8 cellular contexts compared by ENCODE assay signal in genomic region chr1:45519774-45520173, GRCh38. TPM values are rescaled to one million over a fixed set of nuclear protein-coding genes. Genes with fewer than 3 reads are reported as not detected.
DNase-seq lines count a peak whose midpoint lies in the region; ATAC-seq and TF ChIP-seq lines count a peak whose summit lies in the region.
"Not testable (repeated sequence)": the region's sequence is repeated elsewhere in the genome, so short reads cannot be mapped to it uniquely, and the experiment has no call there.
"Had no signal": no experiment of that assay in that cellular context is flagged by ENCODE, and none has a peak within 500 bp of the region (broad histone marks: within the 10 kb centered on the region; RNA-seq: fewer than 3 reads in every experiment).

No MANE protein-coding gene starts in this region.

- peak overlapping the region; percentile 96 for H3K4me3 Mint-ChIP-seq in activated CD4-positive, alpha-beta T cell treated with anti-CD3 and anti-CD28 coated beads for 36 hours
- H3K4me3 Mint-ChIP-seq in endothelial cell (ENCODE audit: unreplicated experiment): peak overlapping the region; percentile 85

- not testable (repeated sequence) for H3K4me1 ChIP-seq in ES-I3 (ENCODE audit: insufficient read depth, low read length)
- peaks cover 15% of the 10 kb centered on the region for H3K4me1 ChIP-seq in MM.1S (ENCODE audit: low read length)
- H3K4me1 ChIP-seq in ascending aorta: peaks cover 0 to 13% of the 10 kb centered on the region in 2 donors
- H3K4me1 ChIP-seq in right lobe of liver: peaks cover 0 to 52% (median 26%) of the 10 kb centered on the region in 4 donors

- not testable (repeated sequence) for DNase-seq in MM.1S; activated CD4-positive, alpha-beta T cell treated with anti-CD3 and anti-CD28 coated beads for 36 hours; ascending aorta (ENCODE audit: low spot score in 2 of 2); endothelial cell (ENCODE audit: low spot score); right lobe of liver; retinal pigment epithelial cell (ENCODE audit: low read depth)

- CTCF ChIA-PET in activated CD4-positive, alpha-beta T cell treated with anti-CD3 and anti-CD28 coated beads for 36 hours (lab: Charles Lee): interaction anchor here (1.0 to 2.4 kb wide), 4 partner anchors 19 to 50 kb away, joined by 3 to 12 read pairs (median 11); partner anchors contain the start of gene AKR1A1

- H3K4me1 Mint-ChIP-seq in activated CD4-positive, alpha-beta T cell treated with anti-CD3 and anti-CD28 coated beads for 36 hours: peaks cover 51% of the 10 kb centered on the region
- H3K4me1 Mint-ChIP-seq in endothelial cell (ENCODE audit: unreplicated experiment): peaks cover 16% of the 10 kb centered on the region

- not testable (repeated sequence) for H4K20me1 ChIP-seq in MM.1S (ENCODE audit: insufficient read depth, low read length)

- 11% methylated on average over 15 of the region's 16 CpGs for WGBS in right lobe of liver (ENCODE audit: insufficient coverage, low coverage, low lambda C conversion rate, missing lambda C conversion rate)

- H2AFZ ChIP-seq in MM.1S (ENCODE audit: low read length): not testable (repeated sequence)

- H3K4me2 ChIP-seq in MM.1S (ENCODE audit: low read depth, low read length): peak overlapping the region; percentile 49; the same call in 1 of the 2 replicates

- H3K79me2 ChIP-seq in MM.1S (ENCODE audit: low read length): peaks cover 63% of the 10 kb centered on the region

- H3K36me3 Mint-ChIP-seq in activated CD4-positive, alpha-beta T cell treated with anti-CD3 and anti-CD28 coated beads for 36 hours (ENCODE audit: low read depth): peaks cover 40% of the 10 kb centered on the region
- peaks cover 23% of the 10 kb centered on the region for H3K36me3 Mint-ChIP-seq in endothelial cell (ENCODE audit: low read depth, unreplicated experiment)

- H3K27me3 Mint-ChIP-seq in activated CD4-positive, alpha-beta T cell treated with anti-CD3 and anti-CD28 coated beads for 36 hours; endothelial cell (ENCODE audit: unreplicated experiment): not testable (repeated sequence)

- POLR2A ChIA-PET in activated CD4-positive, alpha-beta T cell treated with anti-CD3 and anti-CD28 coated beads for 36 hours (lab: Charles Lee): interaction anchor here (1.0 to 1.5 kb wide), 2 partner anchors 18 to 49 kb away, joined by 3 to 5 read pairs; no protein-coding TSS in a partner anchor

- H3K9ac ChIP-seq in ES-I3 (ENCODE audit: low read depth, low read length) (peak overlapping the region; percentile 96; the same call in 1 of the 2 replicates), MM.1S (ENCODE audit: low read length) (peak overlapping the region; percentile 1; the same call in 1 of the 2 replicates)

- H3K9me2 ChIP-seq in MM.1S (replicated peaks; ENCODE audit: insufficient read depth, low read length): not testable (repeated sequence)

- intact Hi-C loops in activated CD4-positive, alpha-beta T cell treated with anti-CD3 and anti-CD28 coated beads for 36 hours (cut with DNase I, micrococcal nuclease): loop anchor here (2.0 to 5.0 kb wide), 4 partner anchors 19 to 742 kb away; partner anchors contain the start of genes CCDC163 (in 1 of the 2), GPBP1L1 (in 1 of the 2), MMACHC (in 1 of the 2) and RPS8 (in 1 of the 2)
- intact Hi-C loops in ascending aorta (cut with DNase I): loop anchor here (2.0 kb wide), 3 partner anchors 29 to 167 kb away; partner anchors contain the start of genes GPBP1L1 and TESK2
- intact Hi-C loops in right lobe of liver (cut with DNase I): not testable (repeated sequence)

- H3K36me3 ChIP-seq in ES-I3 (ENCODE audit: insufficient read depth, low read length) (peaks cover 31% of the 10 kb centered on the region), MM.1S (replicated peaks; ENCODE audit: insufficient read depth, low read length) (peaks cover 16% of the 10 kb centered on the region), ascending aorta (peaks cover 24 to 35% of the 10 kb centered on the region in 2 donors), right lobe of liver (peaks cover 0 to 37% (median 19%) of the 10 kb centered on the region in 4 donors)

- H3K27ac Mint-ChIP-seq in activated CD4-positive, alpha-beta T cell treated with anti-CD3 and anti-CD28 coated beads for 36 hours; endothelial cell (ENCODE audit: unreplicated experiment): not testable (repeated sequence)

- not testable (repeated sequence) for H3K27me3 ChIP-seq in MM.1S (replicated peaks; ENCODE audit: insufficient read depth, low read length); ascending aorta; right lobe of liver

- not testable (repeated sequence) for TF ChIP-seq POLR2A in right lobe of liver (IDR thresholded peaks at IDR 0.05)

- H3K9me3 ChIP-seq in ES-I3 (ENCODE audit: control insufficient read depth, insufficient read depth, low read length); MM.1S (replicated peaks; ENCODE audit: insufficient read depth, low read length); ascending aorta; right lobe of liver: not testable (repeated sequence)

- H3K9me3 Mint-ChIP-seq in activated CD4-positive, alpha-beta T cell treated with anti-CD3 and anti-CD28 coated beads for 36 hours (ENCODE audit: low read depth); endothelial cell (ENCODE audit: unreplicated experiment): not testable (repeated sequence)

- ATAC-seq in activated CD4-positive, alpha-beta T cell treated with anti-CD3 and anti-CD28 coated beads for 36 hours; right lobe of liver: not testable (repeated sequence)

- peak overlapping the region; percentile 29 for H3K4me3 ChIP-seq in MM.1S (ENCODE audit: low read length)
- H3K4me3 ChIP-seq in ascending aorta: peak overlapping the region; percentile 9 to 93
- peak overlapping the region; percentile 4 to 95 (median 93) for H3K4me3 ChIP-seq in right lobe of liver
- H3K4me3 ChIP-seq in retinal pigment epithelial cell (ENCODE audit: low read length): peak overlapping the region; percentile 90

- H3K27ac ChIP-seq in MM.1S (ENCODE audit: low read length) (peak overlapping the region; percentile 57; the same call in 1 of the 2 replicates), ascending aorta (peak overlapping the region; percentile 1 to 16), right lobe of liver (peak overlapping the region in 1 of 3 donors; percentile 5)

- TF ChIP-seq CTCF in MM.1S (IDR thresholded peaks at IDR 0.05; ENCODE audit: low read length); ascending aorta (IDR thresholded peaks at IDR 0.05); endothelial cell (IDR thresholded peaks at IDR 0.05; ENCODE audit: unreplicated experiment); right lobe of liver (IDR thresholded peaks at IDR 0.05); retinal pigment epithelial cell (conservative IDR thresholded peaks at IDR 0.05; ENCODE audit: low read depth, low read length): not testable (repeated sequence)

- H3F3A ChIP-seq in MM.1S (ENCODE audit: insufficient read depth, low read length): peaks cover 29% of the 10 kb centered on the region

RNA-seq across cellular contexts. Expression of gene PRDX1, which starts 1.9 kb away (rescaled TPM):
- total RNA-seq in activated CD4-positive, alpha-beta T cell treated with anti-CD3 and anti-CD28 coated beads for 36 hours: 100 to 1,000 TPM; 473 to 580 TPM
- total RNA-seq in ascending aorta (245 TPM), endothelial cell (ENCODE audit: unreplicated experiment) (325 TPM), right lobe of liver (100 to 1,000 TPM; 315 to 672 (median 358) TPM)

RNA-seq across cellular contexts. Expression of gene MMACHC, which starts 19.7 kb away (rescaled TPM):
- total RNA-seq in activated CD4-positive, alpha-beta T cell treated with anti-CD3 and anti-CD28 coated beads for 36 hours: 1 to 10 TPM; 8.1 to 9.6 TPM
- 3.6 TPM for total RNA-seq in ascending aorta
- total RNA-seq in endothelial cell (ENCODE audit: unreplicated experiment): 5.8 TPM
- 10 to 100 TPM in 5 of 6 experiments, 1 to 10 TPM in 1; 7.7 to 38.5 (median 17.3) TPM for total RNA-seq in right lobe of liver

RNA-seq across cellular contexts. Expression of gene CCDC163, which starts 19.9 kb away (rescaled TPM):
- total RNA-seq in activated CD4-positive, alpha-beta T cell treated with anti-CD3 and anti-CD28 coated beads for 36 hours: 1 to 10 TPM; 3.5 to 4.4 TPM
- total RNA-seq in ascending aorta (not detected), endothelial cell (ENCODE audit: unreplicated experiment) (4.8 TPM), right lobe of liver (1 to 10 TPM in 2 of 6 experiments, under 1 TPM in 4; 0.31 to 1.3 (median 0.67) TPM)
- total RNA-seq: vagina had no signal

RNA-seq across cellular contexts. Expression of gene TESK2, which starts 28.8 kb away (rescaled TPM):
- 1 to 10 TPM; 3.1 to 3.3 TPM for total RNA-seq in activated CD4-positive, alpha-beta T cell treated with anti-CD3 and anti-CD28 coated beads for 36 hours
- 0.32 TPM for total RNA-seq in ascending aorta
- 8.0 TPM for total RNA-seq in endothelial cell (ENCODE audit: unreplicated experiment)
- total RNA-seq in right lobe of liver: 1 to 10 TPM; 2.7 to 5.5 (median 4.3) TPM

RNA-seq across cellular contexts. Expression of gene AKR1A1, which starts 30.9 kb away (rescaled TPM):
- 100 to 1,000 TPM; 140 to 181 TPM for total RNA-seq in activated CD4-positive, alpha-beta T cell treated with anti-CD3 and anti-CD28 coated beads for 36 hours
- total RNA-seq in ascending aorta (77.5 TPM), endothelial cell (ENCODE audit: unreplicated experiment) (125 TPM), right lobe of liver (100 to 1,000 TPM; 115 to 308 (median 220) TPM)

Comparison
In these comparisons a context has a peak if more than half of its experiments do, and no peak if none do; other contexts are left out.
1. H3K4me3 ChIP-seq: peak in every context shown above with its lines; median percentile 93 in right lobe of liver; 90 in retinal pigment epithelial cell; 51 in ascending aorta; 29 in MM.1S.